Comparison of ENCODE assay signal across 8 cellular contexts in genomic region chr1:23216771-23217420, GRCh38. TPM values are rescaled to one million over a fixed set of nuclear protein-coding genes. Genes with fewer than 3 reads are reported as not detected.
DNase-seq lines count a peak whose midpoint lies in the region; ATAC-seq lines count a peak whose summit lies in the region.

No MANE protein-coding gene starts in this region.

- H3K9me3 ChIP-seq in HUES48 (ENCODE audit: control insufficient read depth, insufficient read depth, low read length) = no peaks in the 10 kb centered on the region

- no peak overlapping the region for H3K4me3 Mint-ChIP-seq in activated T-cell treated with anti-CD3 and anti-CD28 coated beads, Interleukin-2, amount 50 U/mL, for 4 hours

- peaks cover 18% of the 10 kb centered on the region for H3K4me1 ChIP-seq in HUES48 (ENCODE audit: control insufficient read depth, insufficient read depth, low read length)

- no peaks in the 10 kb centered on the region for H3K36me3 Mint-ChIP-seq in activated T-cell treated with anti-CD3 and anti-CD28 coated beads, Interleukin-2, amount 50 U/mL, for 4 hours (ENCODE audit: insufficient read depth)

- H3K4me3 ChIP-seq in HUES48 (ENCODE audit: low read depth, low read length) (peak overlapping the region; percentile 85), skin epidermis (peak overlapping the region; percentile 19 to 46 (median 26))

- intact Hi-C loops in left cardiac atrium (cut with DNase I) = loop anchor here in 1 of 2 donors (10.0 kb wide), 1 partner anchor 58 kb away; no protein-coding TSS in a partner anchor

- ATAC-seq in activated T-cell treated with anti-CD3 and anti-CD28 coated beads, Interleukin-2, amount 50 U/mL, for 4 hours = peak; percentile 66 to 74
- peak; percentile 48 to 57 for ATAC-seq in left cardiac atrium

- peak overlapping the region; percentile 54 for H3K9ac ChIP-seq in HUES48 (ENCODE audit: low read depth, low read length)

- H3K27me3 ChIP-seq in HUES48 (ENCODE audit: control insufficient read depth, insufficient read depth, low read length) = peaks cover 8% of the 10 kb centered on the region

- DNase-seq in AG20443 (ENCODE audit: low spot score) = peak; percentile 36
- DNase-seq in activated T-cell treated with anti-CD3 and anti-CD28 coated beads, Interleukin-2, amount 50 U/mL, for 4 hours = peak; percentile 14
- peak; percentile 26 for DNase-seq in left cardiac atrium
- DNase-seq in DMS114 treated with DMSO at 0.1 percent for 48 hours (lab: John Stamatoyannopoulos, UW; ENCODE audit: unreplicated experiment) = no peak
- no peak for DNase-seq in NCI-H524 treated with DMSO at 0.1 percent for 48 hours (lab: John Stamatoyannopoulos, UW)
- DNase-seq in AML-193 (lab: John Stamatoyannopoulos, UW) = no peak

- H3K27ac ChIP-seq in HUES48 (ENCODE audit: low read depth, low read length) (no peak overlapping the region), skin epidermis (no peak overlapping the region)

- peaks cover 9% of the 10 kb centered on the region; the same call in 1 of the 2 replicates for H3K36me3 ChIP-seq in HUES48 (ENCODE audit: control insufficient read depth, insufficient read depth, low read length)

- no peaks in the 10 kb centered on the region for H3K9me3 Mint-ChIP-seq in activated T-cell treated with anti-CD3 and anti-CD28 coated beads, Interleukin-2, amount 50 U/mL, for 4 hours

- peaks cover 6% of the 10 kb centered on the region for H3K4me1 Mint-ChIP-seq in activated T-cell treated with anti-CD3 and anti-CD28 coated beads, Interleukin-2, amount 50 U/mL, for 4 hours (ENCODE audit: low read depth)

- peaks cover 62% of the 10 kb centered on the region for H3K27me3 Mint-ChIP-seq in activated T-cell treated with anti-CD3 and anti-CD28 coated beads, Interleukin-2, amount 50 U/mL, for 4 hours (ENCODE audit: low read depth)

RNA-seq across cellular contexts. Expression of gene HTR1D, which starts 0.4 kb away (rescaled TPM):
- total RNA-seq in activated T-cell treated with anti-CD3 and anti-CD28 coated beads, Interleukin-2, amount 50 U/mL, for 4 hours = not detected
- total RNA-seq in left cardiac atrium = not detected

RNA-seq across cellular contexts. Expression of gene LUZP1, which starts 48.2 kb away (rescaled TPM):
- 10 to 100 TPM; 19.7 to 20.7 (median 20.1) TPM for total RNA-seq in activated T-cell treated with anti-CD3 and anti-CD28 coated beads, Interleukin-2, amount 50 U/mL, for 4 hours
- total RNA-seq in left cardiac atrium = 10 to 100 TPM; 31.7 to 55.7 TPM

Comparison
In these comparisons a context has a peak if more than half of its experiments do, and no peak if none do; other contexts are left out.
1. DNase-seq: peak in AG20443 (single experiment), activated T-cell treated with anti-CD3 and anti-CD28 coated beads, Interleukin-2, amount 50 U/mL, for 4 hours (single experiment) and left cardiac atrium (single experiment); none in DMS114 treated with DMSO at 0.1 percent for 48 hours (single experiment), NCI-H524 treated with DMSO at 0.1 percent for 48 hours (single experiment) and AML-193 (0 of 2).